8 cellular contexts compared by ENCODE assay signal in the genomic region with DNA sequence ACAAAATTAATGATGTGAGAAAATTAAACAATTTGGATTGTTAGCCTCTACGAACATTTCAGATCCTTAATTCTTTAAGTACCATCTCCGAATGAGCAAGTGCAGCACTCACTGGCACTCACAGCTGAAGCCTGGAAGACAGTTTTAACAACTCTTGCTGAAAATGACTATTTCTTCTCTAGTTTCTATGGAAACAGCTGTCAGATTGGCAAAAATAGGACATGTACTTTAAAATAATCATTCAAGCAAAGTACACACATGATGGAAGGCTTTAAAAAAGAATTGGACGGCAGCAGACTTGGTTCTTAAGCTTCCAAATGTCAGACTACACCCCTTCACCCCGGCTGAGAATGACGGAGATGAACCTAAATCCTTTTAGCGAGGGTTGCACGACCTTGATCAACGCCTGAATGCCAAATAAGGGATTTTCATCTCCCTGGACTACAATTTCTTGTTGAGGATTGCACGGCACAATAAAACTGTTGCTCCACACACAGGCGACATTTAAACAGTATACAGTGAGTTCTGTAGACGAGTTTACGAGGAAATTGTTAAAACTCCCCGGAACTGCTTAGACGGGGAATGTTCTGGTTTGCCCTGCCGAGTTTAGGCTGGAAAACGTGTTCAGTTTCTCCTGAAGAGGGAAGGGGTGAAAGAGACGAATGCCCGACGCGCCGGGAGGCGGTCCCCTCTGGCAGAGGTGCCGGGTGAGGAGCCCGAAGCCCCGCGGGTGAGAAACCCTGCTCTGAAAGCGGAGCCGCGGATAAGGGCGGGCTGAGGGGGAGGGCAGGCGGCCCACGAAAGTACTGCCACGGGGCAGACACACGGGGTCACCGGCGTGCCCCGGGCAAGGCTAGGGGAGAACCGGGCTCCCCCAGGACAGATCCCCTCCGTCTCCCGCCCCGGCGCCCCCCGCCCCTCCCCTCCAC. TPM values are rescaled to one million over a fixed set of nuclear protein-coding genes. Genes with fewer than 3 reads are reported as not detected.
DNase-seq lines count a peak whose midpoint lies in the region; FAIRE-seq and TF ChIP-seq lines count a peak whose summit lies in the region.

No MANE protein-coding gene starts in this region.

- H3K4me3 Mint-ChIP-seq in activated naive CD8-positive, alpha-beta T cell: peak overlapping the region; percentile 95
- peak overlapping the region; percentile 88 for H3K4me3 Mint-ChIP-seq in glutamatergic neuron (ENCODE audit: unreplicated experiment)

- TF ChIP-seq POLR2A in H54 (IDR thresholded peaks at IDR 0.05; ENCODE audit: low read depth, low read length): no peak

- TF ChIP-seq CTCF in LNCaP clone FGC (IDR thresholded peaks at IDR 0.05; ENCODE audit: control insufficient read depth, extremely low read depth, insufficient read depth): 0 out of 2 replicates have a peak, but pooled peaks have one; percentile 3
- TF ChIP-seq CTCF in glutamatergic neuron (IDR thresholded peaks at IDR 0.05; ENCODE audit: partially characterized antibody, unreplicated experiment): no peak
- TF ChIP-seq CTCF in osteoblast (IDR thresholded peaks at IDR 0.05; ENCODE audit: extremely low read depth, low read depth, low read length): no peak

- no peaks in the 10 kb centered on the region for H4K20me1 ChIP-seq in osteoblast (ENCODE audit: insufficient read depth, low read length)

- H3K36me3 Mint-ChIP-seq in activated naive CD8-positive, alpha-beta T cell: no peaks in the 10 kb centered on the region
- no peaks in the 10 kb centered on the region for H3K36me3 Mint-ChIP-seq in glutamatergic neuron (ENCODE audit: unreplicated experiment)

- H3K79me2 ChIP-seq in osteoblast (ENCODE audit: insufficient read depth, low read length): peaks cover 3% of the 10 kb centered on the region

- H3K4me1 Mint-ChIP-seq in activated naive CD8-positive, alpha-beta T cell (ENCODE audit: low read depth): peaks cover 25% of the 10 kb centered on the region
- peaks cover 21% of the 10 kb centered on the region for H3K4me1 Mint-ChIP-seq in glutamatergic neuron (ENCODE audit: low read depth, unreplicated experiment)

- peak overlapping the region; percentile 97 for H3K27ac Mint-ChIP-seq in activated naive CD8-positive, alpha-beta T cell
- peak overlapping the region; percentile 67 for H3K27ac Mint-ChIP-seq in glutamatergic neuron (ENCODE audit: unreplicated experiment)

- H3K27me3 Mint-ChIP-seq in activated naive CD8-positive, alpha-beta T cell: no peaks in the 10 kb centered on the region
- H3K27me3 Mint-ChIP-seq in glutamatergic neuron (ENCODE audit: unreplicated experiment): peaks cover 2% of the 10 kb centered on the region

- H3K9me3 Mint-ChIP-seq in activated naive CD8-positive, alpha-beta T cell (ENCODE audit: low read depth): no peaks in the 10 kb centered on the region
- H3K9me3 Mint-ChIP-seq in glutamatergic neuron (ENCODE audit: unreplicated experiment): peaks cover 3% of the 10 kb centered on the region

- no peaks in the 10 kb centered on the region for H3K36me3 ChIP-seq in osteoblast (ENCODE audit: insufficient read depth, low read length)

- no peaks in the 10 kb centered on the region for H3K9me3 ChIP-seq in osteoblast (ENCODE audit: low read depth, low read length)

- H3K4me2 ChIP-seq in osteoblast (ENCODE audit: insufficient read depth, low read length): peak overlapping the region; percentile 96

- H3K4me3 ChIP-seq in LNCaP clone FGC (ENCODE audit: low read depth, low read length): peak overlapping the region; percentile 75
- H3K4me3 ChIP-seq in osteoblast (ENCODE audit: insufficient read depth, low read length): peak overlapping the region; percentile 83

- peaks cover 6% of the 10 kb centered on the region for H3K4me1 ChIP-seq in osteoblast (ENCODE audit: insufficient read depth, low read length)

- H3K27ac ChIP-seq in osteoblast (ENCODE audit: low read depth, low read length) (peak overlapping the region; percentile 98), temporal lobe (ENCODE audit: low read depth, low read length) (peak overlapping the region; percentile 92)

- peaks cover 4% of the 10 kb centered on the region for H3K27me3 ChIP-seq in osteoblast (ENCODE audit: insufficient read depth, low read length)

- DNase-seq in EL (peak; percentile 82), H54 (ENCODE audit: insufficient read length, low spot score) (peak; percentile 51), LNCaP clone FGC (ENCODE audit: low read depth) (peak; percentile 65), SKM-1 (lab: John Stamatoyannopoulos, UW; ENCODE audit: unreplicated experiment) (peak; percentile 42), glutamatergic neuron (peak; percentile 75), osteoblast (ENCODE audit: insufficient read length, low spot score, missing footprints) (peak; percentile 81)

- peak; percentile 87 for FAIRE-seq in H54 (lab: Jason Lieb, UNC)

- H2AFZ ChIP-seq in osteoblast (ENCODE audit: low read length): peak overlapping the region; percentile 86

RNA-seq across cellular contexts. Expression of gene OMA1, which starts 0.7 kb away (rescaled TPM):
- total RNA-seq in glutamatergic neuron (ENCODE audit: unreplicated experiment): 5.9 TPM
- 12.1 and 22.8 TPM in 2 replicates for total RNA-seq in osteoblast
- total RNA-seq in temporal lobe: 24.6 TPM

RNA-seq across cellular contexts. Expression of gene TACSTD2, which starts 31.2 kb away (rescaled TPM):
- total RNA-seq in glutamatergic neuron (ENCODE audit: unreplicated experiment): not detected
- under 0.01 and 0.29 TPM in 2 replicates for total RNA-seq in osteoblast
- not detected for total RNA-seq in temporal lobe

Comparison
In these comparisons a context has a peak if more than half of its experiments do, and no peak if none do; other contexts are left out.
1. Peak in every context shown above with its lines: DNase-seq, H3K4me3 ChIP-seq and H3K27ac ChIP-seq.